26 cellular contexts compared by ENCODE assay signal in the genomic region with DNA sequence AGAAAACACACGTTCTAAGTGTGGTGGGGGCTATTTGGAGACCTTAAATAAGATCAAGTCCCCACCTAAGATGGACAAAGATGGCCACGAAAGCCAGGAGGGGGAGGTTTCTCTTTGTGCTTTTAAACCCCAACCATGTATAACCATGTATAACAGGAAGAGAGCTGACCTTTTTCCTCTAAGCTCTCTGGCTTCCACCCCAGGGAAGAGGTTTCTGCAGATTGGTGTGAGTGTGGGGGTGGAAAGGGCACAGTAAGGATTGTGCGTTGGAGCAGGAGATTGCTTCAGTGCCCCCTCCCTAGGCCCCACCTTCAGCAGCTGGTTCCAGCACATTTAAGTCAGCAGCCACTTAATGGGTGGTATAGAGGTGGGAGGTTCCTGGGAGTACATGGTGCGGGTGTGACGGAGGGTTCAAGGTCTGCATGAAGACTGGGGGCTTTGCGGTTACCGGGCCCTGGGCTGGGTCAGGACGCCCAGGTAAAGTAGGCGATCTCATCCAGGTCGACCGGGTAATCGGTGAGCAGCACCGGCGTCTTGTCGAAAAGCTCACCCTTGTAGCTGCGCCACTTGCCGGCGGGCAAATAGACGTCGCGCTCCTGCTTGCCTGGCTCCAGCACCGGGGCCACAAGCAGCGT. TPM values are rescaled to one million over a fixed set of nuclear protein-coding genes. Genes with fewer than 3 reads are reported as not detected.
DNase-seq lines count a peak whose midpoint lies in the region; ATAC-seq and TF ChIP-seq lines count a peak whose summit lies in the region.
"Had no signal": no experiment of that assay in that cellular context is flagged by ENCODE, and none has a peak within 500 bp of the region (broad histone marks: within the 10 kb centered on the region; RNA-seq: fewer than 3 reads in every experiment).

No MANE protein-coding gene starts in this region.

- CTCF ChIA-PET in CD4-positive, alpha-beta T cell (lab: Charles Lee), result interaction anchor here (0.8 to 1.1 kb wide), 2 partner anchors 9 to 34 kb away, joined by 3 read pairs; no protein-coding TSS in a partner anchor
- CTCF ChIA-PET in HEK293T (lab: Yijun Ruan, JAX), result no interaction called here
- CTCF ChIA-PET in CD4-positive, alpha-beta memory T cell (lab: Charles Lee; ENCODE audit: partially characterized antibody), result interaction anchor here (0.6 to 1.2 kb wide), 2 partner anchors 9 to 326 kb away, joined by 3 to 5 read pairs; no protein-coding TSS in a partner anchor

- peaks cover 16% of the 10 kb centered on the region for H3K36me3 Mint-ChIP-seq in CD4-positive, alpha-beta T cell (ENCODE audit: low read depth)
- H3K36me3 Mint-ChIP-seq in CD4-positive, alpha-beta memory T cell, result peaks cover 3 to 33% of the 10 kb centered on the region in 2 donors

- peak overlapping the region; percentile 72 for H3K4me3 Mint-ChIP-seq in CD4-positive, alpha-beta T cell
- H3K4me3 Mint-ChIP-seq in CD4-positive, alpha-beta memory T cell, result peak overlapping the region in 2 of 8 donors; percentile 55 to 58
- H3K4me3 Mint-ChIP-seq: GM23338, nephron had no signal

- TF ChIP-seq CTCF in CD4-positive, alpha-beta T cell (IDR thresholded peaks at IDR 0.05), result no peak
- TF ChIP-seq CTCF in right lobe of liver (IDR thresholded peaks at IDR 0.05) (no peak), gastrocnemius medialis (IDR thresholded peaks at IDR 0.05 in 4 of 5, conservative IDR thresholded peaks at IDR 0.05 in 1 of 5) (no peak)

- H3K27me3 ChIP-seq in CD4-positive, alpha-beta T cell (ENCODE audit: control insufficient read depth, insufficient read depth, low read length), result no peaks in the 10 kb centered on the region
- H3K27me3 ChIP-seq in adipocyte (replicated peaks; ENCODE audit: control insufficient read depth, insufficient read depth, low read length) (no peaks in the 10 kb centered on the region), right lobe of liver (no peaks in the 10 kb centered on the region), gastrocnemius medialis (no peaks in the 10 kb centered on the region)
- no peaks in the 10 kb centered on the region for H3K27me3 ChIP-seq in CD4-positive, alpha-beta memory T cell (ENCODE audit: insufficient read depth, low read length)
- H3K27me3 ChIP-seq: BLaER1 had no signal

- POLR2A ChIA-PET in CD4-positive, alpha-beta T cell (lab: Charles Lee), result interaction anchor here (1.2 kb wide), 1 partner anchor 9 kb away, joined by 5 read pairs; no protein-coding TSS in a partner anchor
- POLR2A ChIA-PET in HEK293T (lab: Yijun Ruan, JAX), result no interaction called here
- POLR2A ChIA-PET in CD4-positive, alpha-beta memory T cell (lab: Charles Lee; ENCODE audit: partially characterized antibody), result interaction anchor here (0.8 kb wide), 2 partner anchors 10 to 36 kb away, joined by 3 read pairs; no protein-coding TSS in a partner anchor

- TF ChIP-seq POLR2A in right lobe of liver (IDR thresholded peaks at IDR 0.05) (no peak), gastrocnemius medialis (IDR thresholded peaks at IDR 0.05) (no peak)

- H3K4me3 ChIP-seq in adipocyte (ENCODE audit: low read length), result peak overlapping the region; percentile 63
- no peak overlapping the region for H3K4me3 ChIP-seq in right lobe of liver
- H3K4me3 ChIP-seq in gastrocnemius medialis, result peak overlapping the region in 3 of 4 donors; percentile 19 to 33 (median 23)
- no peak overlapping the region for H3K4me3 ChIP-seq in CD4-positive, alpha-beta memory T cell (ENCODE audit: low read length in 2 of 2)
- H3K4me3 ChIP-seq: BLaER1, GM23338 had no signal

- no peaks in the 10 kb centered on the region for H3K36me3 ChIP-seq in adipocyte (ENCODE audit: control insufficient read depth, insufficient read depth, low read length, severe bottlenecking)
- H3K36me3 ChIP-seq in right lobe of liver, result peaks cover 0 to 24% (median 8%) of the 10 kb centered on the region in 4 donors
- H3K36me3 ChIP-seq in gastrocnemius medialis, result peaks cover 0 to 27% of the 10 kb centered on the region in 2 donors
- H3K36me3 ChIP-seq in CD4-positive, alpha-beta memory T cell (ENCODE audit: insufficient read depth, low read length), result no peaks in the 10 kb centered on the region

- DNase-seq in CD4-positive, alpha-beta T cell, result no peak
- DNase-seq in adipocyte (ENCODE audit: low read depth) (no peak), right lobe of liver (no peak), gastrocnemius medialis (no peak), HEK293T (ENCODE audit: extremely low spot score) (no peak)
- DNase-seq in effector CD4-positive, alpha-beta T cell, result no peak
- DNase-seq in CD4-positive, alpha-beta memory T cell, result no peak
- DNase-seq: activated CD4-positive, alpha-beta T cell treated with anti-CD3 and anti-CD28 coated beads, Interleukin-2, amount 10 ng/mL, durations not matched to agents 24 days and 14 days; activated CD8-positive, alpha-beta memory T cell treated with anti-CD3 and anti-CD28 coated beads, Interleukin-2, amount 50 U/mL, for 48 hours; amniotic stem cell; foreskin melanocyte; hypothalamus; islet precursor cell; Karpas-422; NCI-H1092; NCI-H1930; NCI-H2227 treated with DMSO at 0.1 percent for 48 hours; NCI-H82; OCI-M1; SIG-M5; spleen had no signal

- no peaks in the 10 kb centered on the region for H3K9me3 Mint-ChIP-seq in CD4-positive, alpha-beta T cell
- H3K9me3 Mint-ChIP-seq in CD4-positive, alpha-beta memory T cell, result peaks cover 0 to 4% (median 0%) of the 10 kb centered on the region in 8 donors
- H3K9me3 Mint-ChIP-seq: activated CD4-positive, alpha-beta T cell treated with anti-CD3 and anti-CD28 coated beads, Interleukin-2, amount 10 ng/mL, durations not matched to agents 24 days and 14 days had no signal

- no peaks in the 10 kb centered on the region for H3K9me3 ChIP-seq in CD4-positive, alpha-beta T cell (ENCODE audit: control insufficient read depth, low read length)
- no peaks in the 10 kb centered on the region for H3K9me3 ChIP-seq in adipocyte (ENCODE audit: control insufficient read depth, low read length)
- H3K9me3 ChIP-seq in right lobe of liver, result no peaks in the 10 kb centered on the region
- H3K9me3 ChIP-seq in gastrocnemius medialis, result no peaks in the 10 kb centered on the region
- no peaks in the 10 kb centered on the region for H3K9me3 ChIP-seq in CD4-positive, alpha-beta memory T cell (ENCODE audit: control insufficient read depth in 1 of 2, low read length in 2 of 2)

- peak overlapping the region; percentile 42 for H3K27ac Mint-ChIP-seq in CD4-positive, alpha-beta T cell
- H3K27ac Mint-ChIP-seq in CD4-positive, alpha-beta memory T cell, result peak overlapping the region in 1 of 7 donors; percentile 14
- H3K27ac Mint-ChIP-seq: activated CD4-positive, alpha-beta T cell treated with anti-CD3 and anti-CD28 coated beads, Interleukin-2, amount 10 ng/mL, durations not matched to agents 24 days and 14 days; dendritic cell treated with granulocyte-macrophage colony-stimulating factor and Interleukin-4, amounts not matched to agents 40 ng/mL and 50 ng/mL, for 4 days; GM23338; nephron had no signal

- in situ Hi-C loops in gastrocnemius medialis (cut with MboI; ENCODE audit: low sequenced_read_pairs in 4 of 4), result no loop called here

- H3K27me3 Mint-ChIP-seq in CD4-positive, alpha-beta T cell, result no peaks in the 10 kb centered on the region
- no peaks in the 10 kb centered on the region for H3K27me3 Mint-ChIP-seq in CD4-positive, alpha-beta memory T cell
- H3K27me3 Mint-ChIP-seq: activated CD4-positive, alpha-beta T cell treated with anti-CD3 and anti-CD28 coated beads, Interleukin-2, amount 10 ng/mL, durations not matched to agents 24 days and 14 days had no signal

- H3K9ac ChIP-seq in adipocyte (ENCODE audit: low read length), result no peak overlapping the region
- H3K9ac ChIP-seq: BLaER1 had no signal

- H3K4me1 ChIP-seq in adipocyte (ENCODE audit: control insufficient read depth, insufficient read depth, low read length), result peaks cover 7% of the 10 kb centered on the region
- H3K4me1 ChIP-seq in right lobe of liver, result peaks cover 0 to 49% (median 10%) of the 10 kb centered on the region in 4 donors
- peaks cover 28 to 46% of the 10 kb centered on the region in 2 donors for H3K4me1 ChIP-seq in gastrocnemius medialis
- peaks cover under 1% of the 10 kb centered on the region for H3K4me1 ChIP-seq in CD4-positive, alpha-beta memory T cell (ENCODE audit: insufficient read depth, low read length)

- H3K4me1 Mint-ChIP-seq in CD4-positive, alpha-beta T cell (ENCODE audit: low read depth), result peaks cover 4% of the 10 kb centered on the region
- H3K4me1 Mint-ChIP-seq in CD4-positive, alpha-beta memory T cell, result peaks cover 3 to 4% (median 4%) of the 10 kb centered on the region in 4 donors

- intact Hi-C loops in CD4-positive, alpha-beta T cell (cut with DNase I, micrococcal nuclease), result loop anchor here in 1 of 2 experiments (10.0 kb wide), 2 partner anchors 196 to 356 kb away; a partner anchor contains a TSS
- intact Hi-C loops in right lobe of liver (cut with DNase I) (loop anchor here in 1 of 2 donors (5.0 kb wide), 1 partner anchor 33 kb away; no protein-coding TSS in a partner anchor), gastrocnemius medialis (cut with DNase I; ENCODE audit: low total_unique reads) (no loop called here)
- intact Hi-C loops in CD4-positive, alpha-beta memory T cell (cut with micrococcal nuclease), result no loop called here

- ATAC-seq in CD4-positive, alpha-beta T cell (ENCODE audit: poor library complexity), result peak; percentile 73
- peak; percentile 25 to 53 (median 42) for ATAC-seq in right lobe of liver
- no peak for ATAC-seq in gastrocnemius medialis
- no peak for ATAC-seq in GM18873 (IDR thresholded peaks at IDR 0.05; ENCODE audit: low FRiP score, unreplicated experiment)
- ATAC-seq: GM23338 had no signal

- H3K27ac ChIP-seq in CD4-positive, alpha-beta T cell (ENCODE audit: low read depth, low read length), result no peak overlapping the region
- H3K27ac ChIP-seq in right lobe of liver (peak overlapping the region in 1 of 3 donors; percentile 53), gastrocnemius medialis (peak overlapping the region; percentile 30 to 92 (median 56))
- no peak overlapping the region for H3K27ac ChIP-seq in CD4-positive, alpha-beta memory T cell (ENCODE audit: low read depth, low read length)
- H3K27ac ChIP-seq: BLaER1, spleen had no signal

- 62% methylated on average over 10 of the region's 23 CpGs for whole genome bisulfite sequencing in right lobe of liver (ENCODE audit: insufficient coverage, low coverage, low lambda C conversion rate, missing lambda C conversion rate)

RNA-seq across cellular contexts. Expression of a gene that starts 6.2 kb away (rescaled TPM):
- under 1 TPM; 0.42 to 0.58 TPM for total RNA-seq in CD4-positive, alpha-beta T cell
- 10 to 100 TPM; 27.1 to 73.6 (median 36.0) TPM for total RNA-seq in right lobe of liver
- total RNA-seq in gastrocnemius medialis, result 100 to 1,000 TPM in 1 of 4 donors, 10 to 100 TPM in 2, 1 to 10 TPM in 1; 8.6 to 149 (median 49.5) TPM
- total RNA-seq in CD4-positive, alpha-beta memory T cell, result 1 to 10 TPM; 1.3 to 1.4 TPM
- under 1 TPM; 0.09 to 0.55 TPM for polyA plus RNA-seq in CD4-positive, alpha-beta memory T cell

RNA-seq across cellular contexts. Expression of a gene that starts 41.1 kb away (rescaled TPM):
- 1 to 10 TPM; 4.5 to 7.2 TPM for total RNA-seq in CD4-positive, alpha-beta T cell
- total RNA-seq in right lobe of liver (10 to 100 TPM in 4 of 6 experiments, 1 to 10 TPM in 2; 4.9 to 13.7 (median 11.2) TPM), gastrocnemius medialis (10 to 100 TPM in 3 of 4 donors, 1 to 10 TPM in 1; 8.2 to 19.9 (median 16.1) TPM)
- total RNA-seq in CD4-positive, alpha-beta memory T cell, result 10 to 100 TPM; 21.0 TPM
- 10 to 100 TPM; 26.2 to 29.3 TPM for polyA plus RNA-seq in CD4-positive, alpha-beta memory T cell

RNA-seq across cellular contexts. Expression of a gene that starts 41.4 kb away (rescaled TPM):
- under 1 TPM; 0.05 to 0.14 TPM for total RNA-seq in CD4-positive, alpha-beta T cell
- under 1 TPM; 0.14 to 0.74 (median 0.24) TPM for total RNA-seq in right lobe of liver
- under 1 TPM; 0.13 to 0.68 (median 0.50) TPM for total RNA-seq in gastrocnemius medialis
- total RNA-seq in CD4-positive, alpha-beta memory T cell, result under 1 TPM; 0.22 to 0.32 TPM
- polyA plus RNA-seq in CD4-positive, alpha-beta memory T cell, result not detected

Comparison
In these comparisons a context has a peak if more than half of its experiments do, and no peak if none do; other contexts are left out.
1. ATAC-seq: peak in CD4-positive, alpha-beta T cell (single experiment) and right lobe of liver (4 of 4); none in gastrocnemius medialis (0 of 2) and GM18873 (single experiment).
2. H3K27ac ChIP-seq: peak in gastrocnemius medialis (4 of 4); none in CD4-positive, alpha-beta T cell (single experiment) and CD4-positive, alpha-beta memory T cell (single experiment).
3. H3K4me3 ChIP-seq: peak in adipocyte (single experiment) and gastrocnemius medialis (3 of 4); none in right lobe of liver (0 of 3) and CD4-positive, alpha-beta memory T cell (0 of 2).
4. RNA of a gene that starts 6.2 kb away (total RNA-seq): 8.6 to 149 TPM in gastrocnemius medialis and 27.1 to 73.6 TPM in right lobe of liver; 1.3 to 1.4 TPM in CD4-positive, alpha-beta memory T cell and 0.42 to 0.58 TPM in CD4-positive, alpha-beta T cell; every median in the first group is over 4 times any median in the second.